Comparison of ENCODE assay signal across 14 cellular contexts in genomic region chr1:63827411-63828321, GRCh38.
A peak's percentile ranks its signal among the peaks of the same experiment; 100 is the strongest.
DNase-seq lines count a peak whose midpoint lies in the region; ATAC-seq and TF ChIP-seq lines count a peak whose summit lies in the region.
"Had no signal": no experiment of that assay in that cellular context is flagged by ENCODE, and none has a peak within 500 bp of the region (broad histone marks: within the 10 kb centered on the region; RNA-seq: fewer than 3 reads in every experiment).

No MANE protein-coding gene starts in this region.

- no peaks in the 10 kb centered on the region for H3K36me3 ChIP-seq in rectal smooth muscle tissue (ENCODE audit: control insufficient read depth, insufficient read depth, low read length)
- H3K36me3 ChIP-seq: adrenal gland, pancreas had no signal

- peaks cover 23% of the 10 kb centered on the region for H3K4me1 ChIP-seq in rectal smooth muscle tissue (ENCODE audit: control insufficient read depth, insufficient read depth, low read length)

- DNase-seq in ELR (ENCODE audit: low read depth) (peak; percentile 3), NCI-H446 treated with DMSO at 0.1 percent for 48 hours (lab: John Stamatoyannopoulos, UW) (peak; percentile 82), epithelial cell of esophagus (ENCODE audit: low read depth) (peak; percentile 29), GM20000 (ENCODE audit: low spot score) (no peak), NCI-H2196 (lab: John Stamatoyannopoulos, UW; ENCODE audit: unreplicated experiment) (no peak), NCI-H2196 treated with DMSO at 0.1 percent for 48 hours (lab: John Stamatoyannopoulos, UW; ENCODE audit: unreplicated experiment) (no peak)
- DNase-seq: activated B cell treated with CpG ODN at 0.5 μM for 24 hours; adrenal gland; CD4-positive, CD25-positive, alpha-beta regulatory T cell; effector CD8-positive, alpha-beta T cell; NCI-H1092 treated with DMSO at 0.1 percent for 48 hours; pancreas had no signal

- H3K27ac ChIP-seq in rectal smooth muscle tissue (ENCODE audit: low read depth, low read length), result peak overlapping the region; percentile 46
- H3K27ac ChIP-seq: adrenal gland, pancreas had no signal

- H3K27me3 ChIP-seq in rectal smooth muscle tissue (ENCODE audit: control insufficient read depth, insufficient read depth, low read length), result no peaks in the 10 kb centered on the region
- H3K27me3 ChIP-seq: adrenal gland, pancreas had no signal

- H3K4me3 ChIP-seq in epithelial cell of esophagus (ENCODE audit: low read length), result no peak overlapping the region
- no peak overlapping the region for H3K4me3 ChIP-seq in rectal smooth muscle tissue (ENCODE audit: low read length)
- H3K4me3 ChIP-seq: adrenal gland, pancreas had no signal

- H3K9ac ChIP-seq in rectal smooth muscle tissue (ENCODE audit: low read length), result no peak overlapping the region

- no peak for ATAC-seq in GM21360 (IDR thresholded peaks at IDR 0.05; ENCODE audit: unreplicated experiment)
- ATAC-seq: pancreas had no signal

- TF ChIP-seq CTCF in epithelial cell of esophagus (IDR thresholded peaks at IDR 0.05; ENCODE audit: insufficient read depth, low read depth, low read length, missing control alignments), result no peak
- no peak for TF ChIP-seq CTCF in GM20000 (IDR thresholded peaks at IDR 0.05; ENCODE audit: extremely low read depth, missing control alignments)

Comparison
In these comparisons a context has a peak if more than half of its experiments do, and no peak if none do; other contexts are left out.
1. DNase-seq: peak in ELR (single experiment), NCI-H446 treated with DMSO at 0.1 percent for 48 hours (single experiment) and epithelial cell of esophagus (single experiment); none in GM20000 (single experiment), NCI-H2196 (single experiment) and NCI-H2196 treated with DMSO at 0.1 percent for 48 hours (single experiment).